Comparison of ENCODE assay signal across 8 cellular contexts in genomic region chr5:69167488-69167845, GRCh38. TPM values are rescaled to one million over a fixed set of nuclear protein-coding genes. Genes with fewer than 3 reads are reported as not detected.
DNase-seq lines count a peak whose midpoint lies in the region; ATAC-seq and TF ChIP-seq lines count a peak whose summit lies in the region.

No MANE protein-coding gene starts in this region.

- in situ Hi-C loops in brain microvascular endothelial cell (cut with HindIII; ENCODE audit: low pct_ligation_motif_present, low sequenced_read_pairs) = no loop called here

- H3K4me2 ChIP-seq in BLaER1 = peak overlapping the region; percentile 87

- peaks cover 2% of the 10 kb centered on the region; the same call in 1 of the 2 replicates for H3K27me3 Mint-ChIP-seq in HFFc6 (ENCODE audit: insufficient read depth)
- H3K27me3 Mint-ChIP-seq in memory B cell = no peaks in the 10 kb centered on the region

- H3K27me3 ChIP-seq in BLaER1 = no peaks in the 10 kb centered on the region
- H3K27me3 ChIP-seq in brain microvascular endothelial cell (replicated peaks) = no peaks in the 10 kb centered on the region

- DNase-seq in HFFc6 (no peak), brain microvascular endothelial cell (peak; percentile 6), memory B cell (ENCODE audit: low spot score in 2 of 2) (no peak), C1 segment of cervical spinal cord (lab: John Stamatoyannopoulos, UW) (no peak), NOMO-1 treated with DMSO at 0.1 percent for 48 hours (lab: John Stamatoyannopoulos, UW; ENCODE audit: unreplicated experiment) (no peak)

- H3K27ac Mint-ChIP-seq in HFFc6 (peak overlapping the region; percentile 93), memory B cell (peak overlapping the region; percentile 90)

- H3K27ac ChIP-seq in BLaER1 (peak overlapping the region; percentile 84), brain microvascular endothelial cell (peak overlapping the region; percentile 52)

- ATAC-seq in memory B cell (ENCODE audit: low read depth) (no peak), HG03457 (IDR thresholded peaks at IDR 0.05; ENCODE audit: unreplicated experiment) (no peak), HG03139 (IDR thresholded peaks at IDR 0.05; ENCODE audit: unreplicated experiment) (no peak)

- H3K4me1 Mint-ChIP-seq in HFFc6 (ENCODE audit: low read depth) = peaks cover 53% of the 10 kb centered on the region
- peaks cover 8% of the 10 kb centered on the region for H3K4me1 Mint-ChIP-seq in memory B cell

- TF ChIP-seq CTCF in HFFc6 (IDR thresholded peaks at IDR 0.05) = no peak
- no peak for TF ChIP-seq CTCF in brain microvascular endothelial cell (IDR thresholded peaks at IDR 0.05; ENCODE audit: low read depth, low read length, missing control alignments)

- H3K9me3 Mint-ChIP-seq in HFFc6 (no peaks in the 10 kb centered on the region; the same call in 1 of the 2 replicates), memory B cell (no peaks in the 10 kb centered on the region)

- peak overlapping the region; percentile 77 for H3K4me3 ChIP-seq in BLaER1
- peak overlapping the region; percentile 75 for H3K4me3 ChIP-seq in brain microvascular endothelial cell (ENCODE audit: low read depth, low read length)

- peak overlapping the region; percentile 98 for H3K4me3 Mint-ChIP-seq in HFFc6
- H3K4me3 Mint-ChIP-seq in memory B cell = peak overlapping the region; percentile 92

- H4K20me1 ChIP-seq in BLaER1 = no peaks in the 10 kb centered on the region

- H3K9ac ChIP-seq in BLaER1 = peak overlapping the region; percentile 86

- peaks cover 48% of the 10 kb centered on the region for H3K36me3 ChIP-seq in BLaER1
- peaks cover 6% of the 10 kb centered on the region for H3K36me3 ChIP-seq in brain microvascular endothelial cell (replicated peaks)

- H3K36me3 Mint-ChIP-seq in HFFc6 (ENCODE audit: low read depth) (peaks cover 38% of the 10 kb centered on the region), memory B cell (no peaks in the 10 kb centered on the region)

- peaks cover 25% of the 10 kb centered on the region for H3K9me3 ChIP-seq in BLaER1

- H3K4me1 ChIP-seq in BLaER1 = peaks cover 28% of the 10 kb centered on the region

RNA-seq across cellular contexts. Expression of gene CCNB1, which starts 0.5 kb away (rescaled TPM):
- total RNA-seq in HFFc6 (2021; fragmentation: NEBNext Ultra II Directional; extraction: Animal tissue kit (Norgen Biotek cat#: 25700)) = 100 to 1,000 TPM in 5 of 6 experiments, 10 to 100 TPM in 1; 89.8 to 199 (median 169) TPM

RNA-seq across cellular contexts. Expression of gene CENPH, which starts 21.9 kb away (rescaled TPM):
- 10 to 100 TPM; 10.7 to 21.0 (median 20.1) TPM for total RNA-seq in HFFc6 (2021; fragmentation: NEBNext Ultra II Directional; extraction: Animal tissue kit (Norgen Biotek cat#: 25700))
